9 cellular contexts compared by ENCODE assay signal in the genomic region with DNA sequence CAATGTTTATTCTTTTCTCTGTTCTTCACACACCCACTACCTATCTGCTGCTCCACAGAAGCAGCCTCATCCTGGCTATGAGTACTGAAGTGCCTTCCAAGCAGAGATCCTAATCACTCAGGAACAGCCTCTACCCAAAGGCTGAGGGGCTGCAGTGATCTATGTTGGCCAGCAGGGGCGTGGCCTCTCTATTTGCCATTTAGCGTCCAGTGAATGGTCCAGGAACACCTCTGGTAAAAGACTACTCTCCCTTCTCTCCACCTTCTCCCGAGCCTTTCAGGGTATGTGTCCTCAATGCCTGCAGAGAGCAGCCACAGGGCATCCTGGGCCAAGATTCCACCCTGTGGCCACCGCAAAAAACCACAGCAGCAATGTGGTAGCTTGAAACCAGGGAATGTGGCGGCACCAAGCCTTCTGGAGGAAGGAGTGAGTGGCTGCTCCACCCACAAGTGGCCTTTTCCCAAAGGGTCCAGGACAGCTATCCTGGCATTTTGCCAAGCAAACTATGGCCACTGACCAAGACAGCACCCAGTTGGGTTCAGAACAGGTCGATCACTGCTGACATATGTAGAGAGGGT.
DNase-seq lines count a peak whose midpoint lies in the region; ATAC-seq and TF ChIP-seq lines count a peak whose summit lies in the region.
"Had no signal": no experiment of that assay in that cellular context is flagged by ENCODE, and none has a peak within 500 bp of the region (broad histone marks: within the 10 kb centered on the region; RNA-seq: fewer than 3 reads in every experiment).

No MANE protein-coding gene starts in this region.

- peak; percentile 39 for DNase-seq in NCI-H1436 (lab: John Stamatoyannopoulos, UW)
- no peak for DNase-seq in NCI-H1436 treated with DMSO at 0.1 percent for 48 hours (lab: John Stamatoyannopoulos, UW)
- DNase-seq in H7 = peak; percentile 74
- no peak for DNase-seq in astrocyte of the cerebellum (ENCODE audit: low read depth)
- no peak for DNase-seq in left lobe of liver (ENCODE audit: low spot score)
- DNase-seq in thoracic aorta (ENCODE audit: low spot score) = no peak
- DNase-seq in GOT3 (lab: John Stamatoyannopoulos, UW) = no peak

- no peak overlapping the region for H3K9ac ChIP-seq in OCI-LY3 (ENCODE audit: low read length)
- H3K9ac ChIP-seq: BLaER1 had no signal

- no peak overlapping the region for H3K27ac ChIP-seq in OCI-LY3 (ENCODE audit: low read length)
- no peak overlapping the region for H3K27ac ChIP-seq in thoracic aorta
- H3K27ac ChIP-seq: BLaER1 had no signal

- no peaks in the 10 kb centered on the region for H4K20me1 ChIP-seq in OCI-LY3 (ENCODE audit: insufficient read depth, low read length)
- H4K20me1 ChIP-seq: BLaER1 had no signal

- in situ Hi-C loops in astrocyte of the cerebellum (cut with HindIII; ENCODE audit: low sequenced_read_pairs) = no loop called here

- H3K4me1 ChIP-seq in OCI-LY3 (ENCODE audit: low read length) (peaks cover 8% of the 10 kb centered on the region), thoracic aorta (ENCODE audit: control insufficient read depth in 1 of 2, low read depth in 2 of 2) (no peaks in the 10 kb centered on the region)
- H3K4me1 ChIP-seq: BLaER1 had no signal

- TF ChIP-seq CTCF in OCI-LY3 (IDR thresholded peaks at IDR 0.05; ENCODE audit: low read depth, low read length) (peak; percentile 65), astrocyte of the cerebellum (IDR thresholded peaks at IDR 0.05; ENCODE audit: low read depth, low read length, missing control alignments) (peak; percentile 77), thoracic aorta (IDR thresholded peaks at IDR 0.05) (peak; percentile 73)

- H3K4me2 ChIP-seq in OCI-LY3 (ENCODE audit: low read length) = no peak overlapping the region
- H3K4me2 ChIP-seq: BLaER1 had no signal

- no peaks in the 10 kb centered on the region for H3K27me3 ChIP-seq in H7 (ENCODE audit: control insufficient read depth, insufficient read depth, low read length)
- H3K27me3 ChIP-seq in OCI-LY3 (ENCODE audit: low read depth, low read length) = peaks cover 27% of the 10 kb centered on the region
- H3K27me3 ChIP-seq in thoracic aorta (replicated peaks; ENCODE audit: insufficient read depth) = no peaks in the 10 kb centered on the region
- H3K27me3 ChIP-seq: BLaER1 had no signal

- no peaks in the 10 kb centered on the region for H3K79me2 ChIP-seq in OCI-LY3 (ENCODE audit: low read length)

- H2AFZ ChIP-seq in OCI-LY3 (ENCODE audit: low read depth, low read length) = no peak overlapping the region

- ATAC-seq in left lobe of liver = peak; percentile 61
- no peak for ATAC-seq in thoracic aorta (ENCODE audit: insufficient number of reproducible peaks, low FRiP score, low read depth)

- H3K9me3 ChIP-seq in OCI-LY3 (ENCODE audit: insufficient read depth, low read length) (no peaks in the 10 kb centered on the region), thoracic aorta (no peaks in the 10 kb centered on the region)
- H3K9me3 ChIP-seq: BLaER1 had no signal

- no peak overlapping the region for H3K4me3 ChIP-seq in H7 (ENCODE audit: insufficient read depth, low read depth, low read length)
- no peak overlapping the region for H3K4me3 ChIP-seq in OCI-LY3 (ENCODE audit: low read length)
- H3K4me3 ChIP-seq in astrocyte of the cerebellum (ENCODE audit: low read depth, low read length) = no peak overlapping the region
- H3K4me3 ChIP-seq in thoracic aorta = no peak overlapping the region
- H3K4me3 ChIP-seq: BLaER1 had no signal

- H3K36me3 ChIP-seq in H7 (replicated peaks; ENCODE audit: control insufficient read depth, insufficient read depth, low read length) = no peaks in the 10 kb centered on the region
- H3K36me3 ChIP-seq in OCI-LY3 (replicated peaks; ENCODE audit: low read depth, low read length) = no peaks in the 10 kb centered on the region
- H3K36me3 ChIP-seq in thoracic aorta = no peaks in the 10 kb centered on the region
- H3K36me3 ChIP-seq: BLaER1 had no signal

Comparison
In these comparisons a context has a peak if more than half of its experiments do, and no peak if none do; other contexts are left out.
1. DNase-seq: peak in NCI-H1436 (single experiment) and H7 (single experiment); none in NCI-H1436 treated with DMSO at 0.1 percent for 48 hours (single experiment), astrocyte of the cerebellum (single experiment), left lobe of liver (single experiment), thoracic aorta (single experiment) and GOT3 (single experiment).
2. Peak in every context shown above with its lines, with median percentiles within 50 percentile points of each other: CTCF ChIP-seq.